Comparison of ENCODE assay signal across 22 cellular contexts in genomic region chrX:99384594-99385374, GRCh38.
"Had no signal": no experiment of that assay in that cellular context is flagged by ENCODE, and none has a peak within 500 bp of the region (broad histone marks: within the 10 kb centered on the region; RNA-seq: fewer than 3 reads in every experiment).

No MANE protein-coding gene starts in this region.

- H3K79me2 ChIP-seq: hepatocyte had no signal

- H3K36me3 ChIP-seq: esophagus muscularis mucosa, gastroesophageal sphincter, heart left ventricle, left lung, lower lobe of right lung had no signal

- H3K9me3 ChIP-seq: gastroesophageal sphincter, lower lobe of right lung had no signal

- DNase-seq: dermis blood vessel endothelial cell; dorsolateral prefrontal cortex; effector CD4-positive, alpha-beta T cell; effector memory CD4-positive, alpha-beta T cell; foreskin keratinocyte; heart left ventricle; hypothalamus; immature natural killer cell; islet precursor cell; left cardiac atrium; left lung; left ventricle myocardium superior; lower lobe of right lung; mesenchymal stem cell; midbrain; naive thymus-derived CD4-positive, alpha-beta T cell had no signal

- H2AFZ ChIP-seq: hepatocyte had no signal

- H3K4me2 ChIP-seq: hepatocyte had no signal

- H3K4me3 ChIP-seq: coronary artery, dorsolateral prefrontal cortex, esophagus muscularis mucosa, gastroesophageal sphincter, heart left ventricle, hepatocyte, left lung, lower lobe of right lung had no signal

- H3K4me1 ChIP-seq: esophagus muscularis mucosa, foreskin keratinocyte, gastroesophageal sphincter, heart left ventricle, left lung, lower lobe of right lung had no signal

- H3K27ac ChIP-seq: coronary artery, dorsolateral prefrontal cortex, esophagus muscularis mucosa, foreskin keratinocyte, gastroesophageal sphincter, heart left ventricle, hepatocyte, left lung, lower lobe of right lung had no signal

- FAIRE-seq: endothelial cell of umbilical vein, frontal cortex had no signal

- ATAC-seq: foreskin keratinocyte; gastroesophageal sphincter; heart left ventricle; left cardiac atrium; left lung; left ventricle myocardium superior; lower lobe of right lung; naive thymus-derived CD4-positive, alpha-beta T cell had no signal

- H3K27me3 ChIP-seq: esophagus muscularis mucosa, foreskin keratinocyte, gastroesophageal sphincter, heart left ventricle, hepatocyte, left lung had no signal
